In the genomic region with DNA sequence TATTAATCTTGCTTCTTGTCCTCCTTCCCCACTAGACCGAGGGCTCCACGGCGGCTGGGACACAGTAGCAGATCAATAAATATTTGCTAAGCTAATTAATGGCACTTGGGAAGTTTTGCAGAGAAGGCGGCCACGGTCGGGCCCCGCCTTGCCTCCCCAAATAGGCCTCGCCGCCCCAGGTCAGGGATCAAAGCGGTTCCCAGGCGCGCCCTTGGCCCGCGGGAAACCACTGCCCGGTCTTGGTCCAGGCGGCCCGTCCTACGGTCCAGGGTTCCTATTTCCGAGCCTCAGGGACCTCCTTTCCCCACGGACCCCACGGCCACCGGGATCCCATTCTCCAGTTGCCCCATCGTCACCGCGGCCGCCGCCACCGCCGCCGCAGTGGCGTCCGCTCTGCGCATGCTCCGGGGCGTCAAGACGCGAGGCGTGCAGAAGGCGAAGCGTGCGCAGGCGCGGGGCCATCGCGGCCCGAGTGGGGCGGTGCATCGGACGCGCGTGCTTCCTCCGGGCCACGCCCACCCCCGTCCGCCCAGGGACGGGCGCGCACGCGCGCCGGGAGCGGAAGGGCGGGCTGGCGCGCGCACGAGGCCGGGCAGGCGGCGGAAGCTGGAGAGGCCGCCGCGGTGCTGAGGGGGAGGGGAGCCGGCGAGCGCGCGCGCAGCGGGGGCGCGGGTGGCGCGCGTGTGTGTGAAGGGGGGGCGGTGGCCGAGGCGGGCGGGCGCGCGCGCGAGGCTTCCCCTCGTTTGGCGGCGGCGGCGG, we compare ENCODE assay signal across 8 cellular contexts. TPM values are rescaled to one million over a fixed set of nuclear protein-coding genes. Genes with fewer than 3 reads are reported as not detected.
DNase-seq lines count a peak whose midpoint lies in the region; ATAC-seq and TF ChIP-seq lines count a peak whose summit lies in the region.

TSS of gene SMARCA4 (plus strand) at position 717 of the 759 bp plus-strand sequence. CDS start 23,122 bp downstream, outside the sequence.

- TF ChIP-seq CTCF in natural killer cell (IDR thresholded peaks at IDR 0.05): no peak

- peaks cover 37% of the 10 kb centered on the region in 2 donors for H3K4me1 Mint-ChIP-seq in natural killer cell

- TF ChIP-seq POLR2A in Raji (IDR thresholded peaks at IDR 0.05; ENCODE audit: insufficient read depth, low read depth, low read length): peak; percentile 95

- peak; percentile 99 for DNase-seq in Daoy (ENCODE audit: low read depth)
- peak; percentile 93 for DNase-seq in H4 (ENCODE audit: low spot score)
- peak; percentile 94 for DNase-seq in M059J (ENCODE audit: low read depth)
- DNase-seq in activated T-helper 9 cell treated with anti-CD3 and anti-CD28 coated beads, Interleukin-2, amount 50 U/mL, for 16 hours (ENCODE audit: low read depth): peak; percentile 99
- DNase-seq in fibroblast of peridontal ligament (ENCODE audit: extremely low read depth): peak; percentile 94
- peak; percentile 99 for DNase-seq in natural killer cell
- DNase-seq in stimulated activated naive CD4-positive, alpha-beta T cell (lab: John Stamatoyannopoulos, UW): peak; percentile 94 to 99 (median 97)

- H3K27me3 Mint-ChIP-seq in natural killer cell (ENCODE audit: low read depth in 2 of 2): no peaks in the 10 kb centered on the region

- no peaks in the 10 kb centered on the region for H3K9me3 Mint-ChIP-seq in natural killer cell

- ATAC-seq in natural killer cell: peak; percentile 88 to 97 (median 89)

- peak within 1 kb of the TSS; percentile 93 for H3K4me3 Mint-ChIP-seq in natural killer cell

- H3K27ac Mint-ChIP-seq in natural killer cell: peak within 1 kb of the TSS; percentile 90 to 95

- H3K36me3 Mint-ChIP-seq in natural killer cell: no peaks in the 10 kb centered on the region

- intact Hi-C loops in natural killer cell (cut with micrococcal nuclease): no loop called here

RNA-seq across cellular contexts. Expression of gene SMARCA4, which starts in this region (rescaled TPM):
- 112 and 152 TPM in 2 replicates for total RNA-seq in Daoy (2014; rRNA removed; shearing (Covaris generic))
- 47.2 and 57.9 TPM in 2 replicates for total RNA-seq in H4 (2014; rRNA removed; shearing (Covaris generic))
- total RNA-seq in M059J (2014; rRNA removed; shearing (Covaris generic)): 50.7 and 94.6 TPM in 2 replicates
- 10 to 100 TPM; 85.4 to 96.1 (median 93.6) TPM for total RNA-seq in natural killer cell

Comparison
In these comparisons a context has a peak if more than half of its experiments do, and no peak if none do; other contexts are left out.
1. Peak in every context shown above with its lines: DNase-seq and ATAC-seq.